11 cellular contexts compared by ENCODE assay signal in genomic region chr10:95837783-95838182, GRCh38.
DNase-seq lines count a peak whose midpoint lies in the region; ATAC-seq lines count a peak whose summit lies in the region.
"Had no signal": no experiment of that assay in that cellular context is flagged by ENCODE, and none has a peak within 500 bp of the region (broad histone marks: within the 10 kb centered on the region; RNA-seq: fewer than 3 reads in every experiment).

No MANE protein-coding gene starts in this region.

- POLR2A ChIA-PET in activated CD4-positive, alpha-beta memory T cell treated with anti-CD3 and anti-CD28 coated beads for 36 hours (lab: Charles Lee), result no interaction called here

- H3K27me3 Mint-ChIP-seq in activated CD4-positive, alpha-beta memory T cell treated with anti-CD3 and anti-CD28 coated beads for 36 hours, result no peaks in the 10 kb centered on the region
- H3K27me3 Mint-ChIP-seq in stimulated activated naive B cell treated with anti-CD40 and anti-IgM and Interleukin-4, amounts not matched to agents 10 μg/mL and 1 μg/mL and 100 μg/mL, for 72 hours, result no peaks in the 10 kb centered on the region

- peak overlapping the region; percentile 35 for H3K27ac Mint-ChIP-seq in activated CD4-positive, alpha-beta memory T cell treated with anti-CD3 and anti-CD28 coated beads for 36 hours
- peak overlapping the region; percentile 95 for H3K27ac Mint-ChIP-seq in stimulated activated naive B cell treated with anti-CD40 and anti-IgM and Interleukin-4, amounts not matched to agents 10 μg/mL and 1 μg/mL and 100 μg/mL, for 72 hours

- peak; percentile 51 for ATAC-seq in GM19395 (IDR thresholded peaks at IDR 0.05; ENCODE audit: unreplicated experiment)
- ATAC-seq in HG03060 (IDR thresholded peaks at IDR 0.05; ENCODE audit: low read depth, unreplicated experiment), result peak; percentile 38
- peak; percentile 79 to 81 for ATAC-seq in stimulated activated naive B cell treated with anti-CD40 and anti-IgM and Interleukin-4, amounts not matched to agents 10 μg/mL and 1 μg/mL and 100 μg/mL, for 72 hours (replicated peaks)

- H3K36me3 Mint-ChIP-seq in activated CD4-positive, alpha-beta memory T cell treated with anti-CD3 and anti-CD28 coated beads for 36 hours, result peaks cover 2% of the 10 kb centered on the region
- H3K36me3 Mint-ChIP-seq in stimulated activated naive B cell treated with anti-CD40 and anti-IgM and Interleukin-4, amounts not matched to agents 10 μg/mL and 1 μg/mL and 100 μg/mL, for 72 hours, result peaks cover 26 to 53% of the 10 kb centered on the region in 2 donors

- no peaks in the 10 kb centered on the region for H3K9me3 Mint-ChIP-seq in activated CD4-positive, alpha-beta memory T cell treated with anti-CD3 and anti-CD28 coated beads for 36 hours
- H3K9me3 Mint-ChIP-seq in stimulated activated naive B cell treated with anti-CD40 and anti-IgM and Interleukin-4, amounts not matched to agents 10 μg/mL and 1 μg/mL and 100 μg/mL, for 72 hours, result peaks cover 0 to 6% of the 10 kb centered on the region in 2 donors

- H3K4me1 Mint-ChIP-seq in activated CD4-positive, alpha-beta memory T cell treated with anti-CD3 and anti-CD28 coated beads for 36 hours (ENCODE audit: low read depth), result peaks cover 29% of the 10 kb centered on the region
- H3K4me1 Mint-ChIP-seq in stimulated activated naive B cell treated with anti-CD40 and anti-IgM and Interleukin-4, amounts not matched to agents 10 μg/mL and 1 μg/mL and 100 μg/mL, for 72 hours, result peaks cover 53 to 88% of the 10 kb centered on the region in 2 donors

- H3K4me3 Mint-ChIP-seq in activated CD4-positive, alpha-beta memory T cell treated with anti-CD3 and anti-CD28 coated beads for 36 hours, result no peak overlapping the region
- H3K4me3 Mint-ChIP-seq in stimulated activated naive B cell treated with anti-CD40 and anti-IgM and Interleukin-4, amounts not matched to agents 10 μg/mL and 1 μg/mL and 100 μg/mL, for 72 hours, result peak overlapping the region; percentile 59 to 67

- no peak for DNase-seq in activated CD4-positive, alpha-beta memory T cell treated with anti-CD3 and anti-CD28 coated beads for 36 hours
- peak; percentile 80 for DNase-seq in stimulated activated naive B cell treated with anti-CD40 and anti-IgM and Interleukin-4, amounts not matched to agents 10 μg/mL and 1 μg/mL and 100 μg/mL, for 72 hours
- no peak for DNase-seq in stimulated activated CD4-positive, alpha-beta T cell treated with anti-CD3 and anti-CD28 coated beads, Interleukin-15, amount 100 ng/mL, for 24 hours
- DNase-seq in COR-L47 (lab: John Stamatoyannopoulos, UW) (no peak), SHP77 (lab: John Stamatoyannopoulos, UW) (no peak), middle frontal gyrus (ENCODE audit: extremely low spot score, low spot score) (no peak)
- DNase-seq: activated naive CD4-positive, alpha-beta T cell treated with anti-CD3 and anti-CD28 coated beads, Interleukin-2, amount 50 U/mL, for 16 hours; mammary epithelial cell; stimulated activated CD4-positive, alpha-beta T cell treated with anti-CD3 and anti-CD28 coated beads, Interleukin-4, amount 100 ng/mL, for 4 hours had no signal

- CTCF ChIA-PET in activated CD4-positive, alpha-beta memory T cell treated with anti-CD3 and anti-CD28 coated beads for 36 hours (lab: Charles Lee), result interaction anchor here (1.1 to 16.5 kb wide), 3 partner anchors 9 to 143 kb away, joined by 3 to 298 read pairs (median 8); partner anchors contain the start of gene TCTN3

- intact Hi-C loops in activated CD4-positive, alpha-beta memory T cell treated with anti-CD3 and anti-CD28 coated beads for 36 hours (cut with micrococcal nuclease), result no loop called here
